In genomic region chr2:178114462-178114861, GRCh38 we compare ENCODE assay signal across 11 cellular contexts. TPM values are rescaled to one million over a fixed set of nuclear protein-coding genes. Genes with fewer than 3 reads are reported as not detected.
DNase-seq lines count a peak whose midpoint lies in the region; ATAC-seq and TF ChIP-seq lines count a peak whose summit lies in the region.
"Had no signal": no experiment of that assay in that cellular context is flagged by ENCODE, and none has a peak within 500 bp of the region (broad histone marks: within the 10 kb centered on the region; RNA-seq: fewer than 3 reads in every experiment).

No MANE protein-coding gene starts in this region.

- POLR2A ChIA-PET in activated naive CD8-positive, alpha-beta T cell treated with anti-CD3 and anti-CD28 coated beads, Interleukin-2, amount 10 ng/mL, durations not matched to agents 7 days and 5 days (lab: Charles Lee) = no interaction called here

- no peak for DNase-seq in activated naive CD8-positive, alpha-beta T cell treated with anti-CD3 and anti-CD28 coated beads, Interleukin-2, amount 10 ng/mL, durations not matched to agents 7 days and 5 days
- no peak for DNase-seq in kidney tubule cell (ENCODE audit: low spot score)
- DNase-seq in stimulated activated CD4-positive, alpha-beta T cell treated with anti-CD3 and anti-CD28 coated beads, Interleukin-2, amount 100 ng/mL, for 48 hours = no peak
- no peak for DNase-seq in erythroblast (lab: John Stamatoyannopoulos, UW)

- TF ChIP-seq EP300 in gastroesophageal sphincter (IDR thresholded peaks at IDR 0.05) = no peak

- ATAC-seq in GM18511 (IDR thresholded peaks at IDR 0.05; ENCODE audit: unreplicated experiment) (peak; percentile 44), GM21381 (IDR thresholded peaks at IDR 0.05; ENCODE audit: unreplicated experiment) (peak; percentile 44), HG03135 (IDR thresholded peaks at IDR 0.05; ENCODE audit: unreplicated experiment) (peak; percentile 37), gastroesophageal sphincter (no peak)
- ATAC-seq in activated naive CD8-positive, alpha-beta T cell treated with anti-CD3 and anti-CD28 coated beads, Interleukin-2, amount 10 ng/mL, durations not matched to agents 7 days and 5 days (ENCODE audit: low read depth) = no peak

- H3K4me3 ChIP-seq in gastroesophageal sphincter = no peak overlapping the region

- H3K36me3 ChIP-seq in gastroesophageal sphincter = peaks cover 0 to 27% of the 10 kb centered on the region in 2 donors
- H3K36me3 ChIP-seq: ascending aorta had no signal

- H3K27ac ChIP-seq in gastroesophageal sphincter = no peak overlapping the region
- H3K27ac ChIP-seq: ascending aorta, HL-60 had no signal

- H3K4me1 ChIP-seq in gastroesophageal sphincter = peaks cover 0 to 24% (median 0%) of the 10 kb centered on the region in 3 donors

- peak overlapping the region; percentile 18 for H3K27ac Mint-ChIP-seq in activated naive CD8-positive, alpha-beta T cell treated with anti-CD3 and anti-CD28 coated beads, Interleukin-2, amount 10 ng/mL, durations not matched to agents 7 days and 5 days

- 66% methylated on average over 2 of the region's 2 CpGs; no CpG with 5 or more reads in 1 of the 2 donors for WGBS in gastroesophageal sphincter (ENCODE audit: low coverage in 1 of 2), 2 donors

- no peaks in the 10 kb centered on the region for H3K27me3 Mint-ChIP-seq in activated naive CD8-positive, alpha-beta T cell treated with anti-CD3 and anti-CD28 coated beads, Interleukin-2, amount 10 ng/mL, durations not matched to agents 7 days and 5 days

- H3K36me3 Mint-ChIP-seq in activated naive CD8-positive, alpha-beta T cell treated with anti-CD3 and anti-CD28 coated beads, Interleukin-2, amount 10 ng/mL, durations not matched to agents 7 days and 5 days = peaks cover 3% of the 10 kb centered on the region

- TF ChIP-seq POLR2A in gastroesophageal sphincter (IDR thresholded peaks at IDR 0.05) = no peak
- no peak for TF ChIP-seq POLR2A in erythroblast (IDR thresholded peaks at IDR 0.05; ENCODE audit: low read length)

- H3K9me3 ChIP-seq in gastroesophageal sphincter = no peaks in the 10 kb centered on the region
- H3K9me3 ChIP-seq: ascending aorta had no signal

- no peaks in the 10 kb centered on the region for H3K9me3 Mint-ChIP-seq in activated naive CD8-positive, alpha-beta T cell treated with anti-CD3 and anti-CD28 coated beads, Interleukin-2, amount 10 ng/mL, durations not matched to agents 7 days and 5 days

- peak overlapping the region; percentile 54 for H3K4me3 Mint-ChIP-seq in activated naive CD8-positive, alpha-beta T cell treated with anti-CD3 and anti-CD28 coated beads, Interleukin-2, amount 10 ng/mL, durations not matched to agents 7 days and 5 days

- TF ChIP-seq CTCF in gastroesophageal sphincter (IDR thresholded peaks at IDR 0.05) = no peak

- no peaks in the 10 kb centered on the region for H3K27me3 ChIP-seq in gastroesophageal sphincter
- H3K27me3 ChIP-seq: ascending aorta had no signal

- H3K4me1 Mint-ChIP-seq in activated naive CD8-positive, alpha-beta T cell treated with anti-CD3 and anti-CD28 coated beads, Interleukin-2, amount 10 ng/mL, durations not matched to agents 7 days and 5 days = peaks cover 19% of the 10 kb centered on the region

RNA-seq across cellular contexts. Expression of gene RBM45, which starts 2.2 kb away (rescaled TPM):
- total RNA-seq in activated naive CD8-positive, alpha-beta T cell treated with anti-CD3 and anti-CD28 coated beads, Interleukin-2, amount 10 ng/mL, durations not matched to agents 7 days and 5 days = 10 to 100 TPM; 15.6 to 17.4 TPM
- 10 to 100 TPM in 1 of 4 donors, 1 to 10 TPM in 3; 5.6 to 20.9 (median 9.2) TPM for total RNA-seq in gastroesophageal sphincter

RNA-seq across cellular contexts. Expression of gene PDE11A, which starts 41.9 kb away (rescaled TPM):
- total RNA-seq in activated naive CD8-positive, alpha-beta T cell treated with anti-CD3 and anti-CD28 coated beads, Interleukin-2, amount 10 ng/mL, durations not matched to agents 7 days and 5 days = not detected
- 1 to 10 TPM in 1 of 4 donors, under 1 TPM in 2, not detected in 1; 0.13 to 1.9 (median 0.16) TPM for total RNA-seq in gastroesophageal sphincter
- total RNA-seq: T-helper 2 cell treated with Interferon-gamma antibody and Interleukin-4, amounts not matched to agents 100 ng/mL and 5 ng/mL, for 36 hours had no signal

Comparison
In these comparisons a context has a peak if more than half of its experiments do, and no peak if none do; other contexts are left out.
1. ATAC-seq: peak in GM18511 (single experiment), GM21381 (single experiment) and HG03135 (single experiment); none in activated naive CD8-positive, alpha-beta T cell treated with anti-CD3 and anti-CD28 coated beads, Interleukin-2, amount 10 ng/mL, durations not matched to agents 7 days and 5 days (single experiment) and gastroesophageal sphincter (single experiment).